ENCODE assay signal across 26 cellular contexts in the genomic region with DNA sequence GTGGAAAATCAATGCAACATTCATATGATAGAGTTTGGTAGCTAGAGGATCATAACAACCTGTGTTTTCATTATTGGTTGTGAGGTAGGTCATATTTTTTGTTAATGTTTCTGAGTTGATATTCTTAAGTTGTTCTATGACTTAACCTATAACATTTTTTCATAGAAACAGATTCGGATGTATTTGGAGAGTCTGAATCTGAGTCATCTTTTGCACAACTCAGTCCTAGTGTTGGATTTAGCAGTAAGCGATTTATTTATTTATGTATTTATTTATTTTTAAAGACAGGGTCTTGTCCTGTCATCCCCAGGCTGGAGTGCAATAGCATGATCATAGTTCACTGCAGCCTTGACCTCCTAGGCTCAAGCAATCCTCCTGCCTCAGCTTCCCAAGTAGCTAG.
"Had no signal": no experiment of that assay in that cellular context is flagged by ENCODE, and none has a peak within 500 bp of the region (broad histone marks: within the 10 kb centered on the region; RNA-seq: fewer than 3 reads in every experiment).

No MANE protein-coding gene starts in this region.

- H3K4me3 ChIP-seq: colonic mucosa, esophagus squamous epithelium, gastrocnemius medialis, heart left ventricle had no signal

- H3K27ac ChIP-seq: colonic mucosa, epithelial cell of prostate, esophagus squamous epithelium, foreskin keratinocyte, gastrocnemius medialis, heart left ventricle had no signal

- H3K27me3 ChIP-seq: colonic mucosa, esophagus squamous epithelium, foreskin keratinocyte, gastrocnemius medialis, heart left ventricle had no signal

- H3K36me3 ChIP-seq: colonic mucosa, esophagus squamous epithelium, gastrocnemius medialis, heart left ventricle had no signal

- DNase-seq: activated CD4-positive, alpha-beta memory T cell treated with anti-CD3 and anti-CD28 coated beads for 36 hours; activated CD4-positive, alpha-beta T cell treated with anti-CD3 and anti-CD28 coated beads for 36 hours; activated CD4-positive, alpha-beta T cell treated with anti-CD3 and anti-CD28 coated beads, Interleukin-2, amount 10 ng/mL, durations not matched to agents 24 days and 14 days; activated CD4-positive, CD25-positive, alpha-beta regulatory T cell; activated CD4-positive, CD25-positive, alpha-beta regulatory T cell treated with anti-CD3 and anti-CD28 coated beads, Interleukin-2, amount 50 U/mL, for 72 hours; activated CD8-positive, alpha-beta memory T cell treated with anti-CD3 and anti-CD28 coated beads, Interleukin-2, amount 10 ng/mL, durations not matched to agents 7 days and 5 days; activated CD8-positive, alpha-beta memory T cell treated with anti-CD3 and anti-CD28 coated beads, Interleukin-2, amount 50 U/mL, for 4 hours; activated CD8-positive, alpha-beta T cell treated with anti-CD3 and anti-CD28 coated beads, Interleukin-2, amount 10 ng/mL, durations not matched to agents 7 days and 5 days; activated effector memory CD4-positive, alpha-beta T cell treated with anti-CD3 and anti-CD28 coated beads, Interleukin-2, amount 50 U/mL, for 16 hours; activated naive CD4-positive, alpha-beta T cell treated with anti-CD3 and anti-CD28 coated beads for 36 hours; activated naive CD8-positive, alpha-beta T cell treated with anti-CD3 and anti-CD28 coated beads for 36 hours; activated naive CD8-positive, alpha-beta T cell treated with anti-CD3 and anti-CD28 coated beads, Interleukin-2, amount 50 U/mL, for 24 hours; activated T-cell treated with anti-CD3 and anti-CD28 coated beads, Interleukin-2, amount 50 U/mL, for 1 hour; activated T-cell treated with anti-CD3 and anti-CD28 coated beads, Interleukin-2, amount 50 U/mL, for 48 hours; amniotic stem cell; anterior cingulate cortex; caudate nucleus; colonic mucosa; effector CD8-positive, alpha-beta T cell; esophagus squamous epithelium; foreskin keratinocyte; gastrocnemius medialis; glutamatergic neuron; heart left ventricle; T-helper 2 cell had no signal
